ENCODE assay signal across 1 cellular context in genomic region chrX:74614193-74614909, GRCh38.
TF ChIP-seq lines count a peak whose summit lies in the region.

A gene with protein sequence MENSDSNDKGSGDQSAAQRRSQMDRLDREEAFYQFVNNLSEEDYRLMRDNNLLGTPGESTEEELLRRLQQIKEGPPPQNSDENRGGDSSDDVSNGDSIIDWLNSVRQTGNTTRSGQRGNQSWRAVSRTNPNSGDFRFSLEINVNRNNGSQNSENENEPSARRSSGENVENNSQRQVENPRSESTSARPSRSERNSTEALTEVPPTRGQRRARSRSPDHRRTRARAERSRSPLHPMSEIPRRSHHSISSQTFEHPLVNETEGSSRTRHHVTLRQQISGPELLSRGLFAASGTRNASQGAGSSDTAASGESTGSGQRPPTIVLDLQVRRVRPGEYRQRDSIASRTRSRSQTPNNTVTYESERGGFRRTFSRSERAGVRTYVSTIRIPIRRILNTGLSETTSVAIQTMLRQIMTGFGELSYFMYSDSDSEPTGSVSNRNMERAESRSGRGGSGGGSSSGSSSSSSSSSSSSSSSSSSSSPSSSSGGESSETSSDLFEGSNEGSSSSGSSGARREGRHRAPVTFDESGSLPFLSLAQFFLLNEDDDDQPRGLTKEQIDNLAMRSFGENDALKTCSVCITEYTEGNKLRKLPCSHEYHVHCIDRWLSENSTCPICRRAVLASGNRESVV (minus strand): TSS chrX:74614624. CDS start chrX:74595977, 18,647 bp downstream.

TF ChIP-seq in K562, 482 proteins besides CTCF, POLR2A, EP300 and RAD21 (continued from another document):
- TF ChIP-seq MGA (IDR thresholded peaks at IDR 0.05) (peak; percentile 36; the same call in 1 of the 2 replicates), NFRKB (IDR thresholded peaks at IDR 0.05; ENCODE audit: low read depth) (peak; percentile 72), SPI1 (IDR thresholded peaks at IDR 0.05; ENCODE audit: borderline replicate concordance, low read depth, low read length) (0 out of 2 replicates have a peak, but pooled peaks have one; percentile 30), PHB (CRISPR knock-in tag; IDR thresholded peaks at IDR 0.05) (no peak), SMAD4 (CRISPR knock-in tag; conservative IDR thresholded peaks at IDR 0.05) (peak; percentile 58), MNT (conservative IDR thresholded peaks at IDR 0.05) (peak in 1 of 2 experiments; percentile 55; a peak in 1 of 4 replicates), VEZF1 (CRISPR knock-in tag; IDR thresholded peaks at IDR 0.05) (peak; percentile 78), ETV1 (tag; conservative IDR thresholded peaks at IDR 0.05; ENCODE audit: low read depth) (peak; percentile 53), FOSL1 (tag; conservative IDR thresholded peaks at IDR 0.05) (no peak), USF2 (CRISPR knock-in tag; IDR thresholded peaks at IDR 0.05) (peak; percentile 51; the same call in 1 of the 2 replicates), PHF8 (IDR thresholded peaks at IDR 0.05; ENCODE audit: borderline replicate concordance, low read length) (peak; percentile 58; the same call in 1 of the 2 replicates), FOXK2 (conservative IDR thresholded peaks at IDR 0.05 in 1 of 2, IDR thresholded peaks at IDR 0.05 in 1 of 2; ENCODE audit: low read depth in 2 of 2) (peak in 1 of 2 experiments; percentile 45; a peak in 1 of 4 replicates), GABPA (tag; conservative IDR thresholded peaks at IDR 0.05; ENCODE audit: low read depth) (peak; percentile 89)
- TF ChIP-seq, protein P1, sequence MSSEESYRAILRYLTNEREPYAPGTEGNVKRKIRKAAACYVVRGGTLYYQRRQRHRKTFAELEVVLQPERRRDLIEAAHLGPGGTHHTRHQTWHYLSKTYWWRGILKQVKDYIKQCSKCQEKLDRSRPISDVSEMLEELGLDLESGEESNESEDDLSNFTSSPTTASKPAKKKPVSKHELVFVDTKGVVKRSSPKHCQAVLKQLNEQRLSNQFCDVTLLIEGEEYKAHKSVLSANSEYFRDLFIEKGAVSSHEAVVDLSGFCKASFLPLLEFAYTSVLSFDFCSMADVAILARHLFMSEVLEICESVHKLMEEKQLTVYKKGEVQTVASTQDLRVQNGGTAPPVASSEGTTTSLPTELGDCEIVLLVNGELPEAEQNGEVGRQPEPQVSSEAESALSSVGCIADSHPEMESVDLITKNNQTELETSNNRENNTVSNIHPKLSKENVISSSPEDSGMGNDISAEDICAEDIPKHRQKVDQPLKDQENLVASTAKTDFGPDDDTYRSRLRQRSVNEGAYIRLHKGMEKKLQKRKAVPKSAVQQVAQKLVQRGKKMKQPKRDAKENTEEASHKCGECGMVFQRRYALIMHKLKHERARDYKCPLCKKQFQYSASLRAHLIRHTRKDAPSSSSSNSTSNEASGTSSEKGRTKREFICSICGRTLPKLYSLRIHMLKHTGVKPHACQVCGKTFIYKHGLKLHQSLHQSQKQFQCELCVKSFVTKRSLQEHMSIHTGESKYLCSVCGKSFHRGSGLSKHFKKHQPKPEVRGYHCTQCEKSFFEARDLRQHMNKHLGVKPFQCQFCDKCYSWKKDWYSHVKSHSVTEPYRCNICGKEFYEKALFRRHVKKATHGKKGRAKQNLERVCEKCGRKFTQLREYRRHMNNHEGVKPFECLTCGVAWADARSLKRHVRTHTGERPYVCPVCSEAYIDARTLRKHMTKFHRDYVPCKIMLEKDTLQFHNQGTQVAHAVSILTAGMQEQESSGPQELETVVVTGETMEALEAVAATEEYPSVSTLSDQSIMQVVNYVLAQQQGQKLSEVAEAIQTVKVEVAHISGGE (CRISPR knock-in tag; IDR thresholded peaks at IDR 0.05) = 0 out of 6 replicates have a peak, but pooled peaks of 2 of the 3 experiments have one; percentile 26 to 40
- TF ChIP-seq, protein P2, sequence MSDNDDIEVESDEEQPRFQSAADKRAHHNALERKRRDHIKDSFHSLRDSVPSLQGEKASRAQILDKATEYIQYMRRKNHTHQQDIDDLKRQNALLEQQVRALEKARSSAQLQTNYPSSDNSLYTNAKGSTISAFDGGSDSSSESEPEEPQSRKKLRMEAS (CRISPR knock-in tag; IDR thresholded peaks at IDR 0.05) = peak; percentile 56
